Comparison of ENCODE assay signal across 17 cellular contexts in genomic region chr17:46793541-46793940, GRCh38. TPM values are rescaled to one million over a fixed set of nuclear protein-coding genes. Genes with fewer than 3 reads are reported as not detected.
A peak's percentile ranks its signal among the peaks of the same experiment; 100 is the strongest.
DNase-seq lines count a peak whose midpoint lies in the region; ATAC-seq and TF ChIP-seq lines count a peak whose summit lies in the region.
"Had no signal": no experiment of that assay in that cellular context is flagged by ENCODE, and none has a peak within 500 bp of the region (broad histone marks: within the 10 kb centered on the region; RNA-seq: fewer than 3 reads in every experiment).

No MANE protein-coding gene starts in this region.

- no peaks in the 10 kb centered on the region for H3K79me1 ChIP-seq in trophoblast cell (ENCODE audit: low read length)

- no peak overlapping the region for H2BK120ac ChIP-seq in trophoblast cell (ENCODE audit: insufficient read depth, low read length, poor library complexity)

- H3K4me2 ChIP-seq in BLaER1 = peak overlapping the region; percentile 72
- peak overlapping the region; percentile 31 for H3K4me2 ChIP-seq in Loucy (ENCODE audit: low read depth, low read length, poor library complexity, severe bottlenecking)
- no peak overlapping the region for H3K4me2 ChIP-seq in trophoblast cell (ENCODE audit: low read length)

- H4K91ac ChIP-seq in trophoblast cell (ENCODE audit: low read depth, low read length) = no peak overlapping the region

- H2AK5ac ChIP-seq in trophoblast cell (ENCODE audit: low read length) = no peak overlapping the region

- no peak overlapping the region for H2AFZ ChIP-seq in Loucy (ENCODE audit: low read length)
- H2AFZ ChIP-seq in trophoblast cell (ENCODE audit: insufficient read depth, low read length, poor library complexity) = no peak overlapping the region
- H2AFZ ChIP-seq: GM23248 had no signal

- no peaks in the 10 kb centered on the region for H3K27me3 ChIP-seq in BLaER1
- no peaks in the 10 kb centered on the region for H3K27me3 ChIP-seq in Loucy (ENCODE audit: insufficient read depth, low read length, poor library complexity, severe bottlenecking)
- H3K27me3 ChIP-seq in left lung = peaks cover 0 to 58% of the 10 kb centered on the region in 2 donors
- no peaks in the 10 kb centered on the region for H3K27me3 ChIP-seq in trophoblast cell (ENCODE audit: insufficient read depth, low read length)

- TF ChIP-seq CTCF in Loucy (conservative IDR thresholded peaks at IDR 0.05; ENCODE audit: low read length) = no peak
- no peak for TF ChIP-seq CTCF in left lung (IDR thresholded peaks at IDR 0.05)

- no peak overlapping the region for H2BK12ac ChIP-seq in trophoblast cell (ENCODE audit: low read length)

- H3K79me2 ChIP-seq in Loucy (ENCODE audit: insufficient read depth, low read length) (no peaks in the 10 kb centered on the region), trophoblast cell (ENCODE audit: control insufficient read depth, insufficient read depth, low read length, poor library complexity) (no peaks in the 10 kb centered on the region)

- H4K8ac ChIP-seq in trophoblast cell (ENCODE audit: low read depth, low read length) = no peak overlapping the region

- H3K27ac ChIP-seq in BLaER1 (no peak overlapping the region), left lung (no peak overlapping the region), trophoblast cell (ENCODE audit: low read depth, low read length) (no peak overlapping the region)
- H3K27ac ChIP-seq: GM23248 had no signal

- intact Hi-C loops in left lung (cut with DNase I) = no loop called here

- no peak overlapping the region for H3K18ac ChIP-seq in trophoblast cell (ENCODE audit: low read length)

- no CpG with 5 or more reads among the region's 5 CpGs for WGBS in trophoblast cell (ENCODE audit: extremely low coverage, insufficient coverage, insufficient read length)

- H3K36me3 ChIP-seq in BLaER1 (no peaks in the 10 kb centered on the region), Loucy (ENCODE audit: insufficient read depth, low read length) (no peaks in the 10 kb centered on the region), left lung (no peaks in the 10 kb centered on the region), trophoblast cell (ENCODE audit: control insufficient read depth in 1 of 2, insufficient read depth in 2 of 2, low read length in 2 of 2) (no peaks in the 10 kb centered on the region)

- no peaks in the 10 kb centered on the region for H3K9me2 ChIP-seq in Loucy (replicated peaks; ENCODE audit: low read depth, low read length)

- H3K4me3 ChIP-seq in BLaER1 (no peak overlapping the region), Loucy (ENCODE audit: low read length, poor library complexity, severe bottlenecking) (no peak overlapping the region), left lung (no peak overlapping the region), trophoblast cell (ENCODE audit: low read depth, low read length) (no peak overlapping the region)
- H3K4me3 ChIP-seq: GM23248 had no signal

- no peak overlapping the region for H3K4ac ChIP-seq in trophoblast cell (ENCODE audit: low read depth, low read length)

- no peak overlapping the region for H3K14ac ChIP-seq in trophoblast cell (ENCODE audit: low read length)

- H2BK5ac ChIP-seq in trophoblast cell (ENCODE audit: low read depth, low read length, poor library complexity) = no peak overlapping the region

- no peaks in the 10 kb centered on the region for H4K20me1 ChIP-seq in BLaER1
- no peaks in the 10 kb centered on the region for H4K20me1 ChIP-seq in Loucy (ENCODE audit: insufficient read depth, low read length, poor library complexity, severe bottlenecking)

- H3K4me1 ChIP-seq in BLaER1 (peaks cover 31% of the 10 kb centered on the region), Loucy (ENCODE audit: insufficient read depth, low read length, poor library complexity, severe bottlenecking) (peaks cover 10% of the 10 kb centered on the region), left lung (no peaks in the 10 kb centered on the region), trophoblast cell (ENCODE audit: control insufficient read depth in 1 of 2, insufficient read depth in 2 of 2, low read length in 2 of 2) (peaks cover 7 to 11% of the 10 kb centered on the region in 2 experiments)

- DNase-seq in left lung (no peak), trophoblast cell (peak; percentile 61 to 68), cortex of kidney (lab: John Stamatoyannopoulos, UW) (no peak), HPDE6-E6E7 (ENCODE audit: extremely low spot score) (no peak), GOT3 (lab: John Stamatoyannopoulos, UW) (no peak)
- DNase-seq: 8988T; C1 segment of cervical spinal cord; CD4-positive, CD25-positive, alpha-beta regulatory T cell; CD8-positive, alpha-beta memory T cell; COR-L47; GM23248; HFFc6 had no signal

- H3K23ac ChIP-seq in trophoblast cell (ENCODE audit: low read length) = no peak overlapping the region

- no peaks in the 10 kb centered on the region for H3F3A ChIP-seq in Loucy (ENCODE audit: low read depth)

- no peak overlapping the region for H3K9ac ChIP-seq in BLaER1
- H3K9ac ChIP-seq in Loucy (ENCODE audit: low read depth, low read length, poor library complexity, severe bottlenecking) = no peak overlapping the region
- no peak overlapping the region for H3K9ac ChIP-seq in trophoblast cell (ENCODE audit: low read length)
- H3K9ac ChIP-seq: GM23248 had no signal

- peak; percentile 14 for ATAC-seq in left lung
- ATAC-seq: HCT116 had no signal

- H3K9me3 ChIP-seq in BLaER1 = no peaks in the 10 kb centered on the region
- no peaks in the 10 kb centered on the region for H3K9me3 ChIP-seq in Loucy (ENCODE audit: insufficient read depth, low read depth, low read length)
- H3K9me3 ChIP-seq in left lung = no peaks in the 10 kb centered on the region
- H3K9me3 ChIP-seq in trophoblast cell (ENCODE audit: insufficient read depth, low read depth, low read length) = peaks cover 7% of the 10 kb centered on the region

- H4K12ac ChIP-seq in trophoblast cell (ENCODE audit: low read depth, low read length) = no peak overlapping the region

RNA-seq across cellular contexts. Expression of gene WNT3, which starts 25.0 kb away (rescaled TPM):
- total RNA-seq in left lung = 1 to 10 TPM; 1.7 to 3.0 TPM
- 6.5 and 6.7 TPM in 2 replicates for polyA plus RNA-seq in trophoblast cell (2013)
- total RNA-seq: CD4-positive, CD25-positive, alpha-beta regulatory T cell; CD8-positive, alpha-beta memory T cell had no signal
- polyA plus RNA-seq: CD4-positive, CD25-positive, alpha-beta regulatory T cell; CD8-positive, alpha-beta memory T cell had no signal

RNA-seq across cellular contexts. Expression of gene WNT9B, which starts 57.8 kb away (rescaled TPM):
- 1 to 10 TPM in 1 of 2 donors, under 1 TPM in 1; 0.23 to 1.2 TPM for total RNA-seq in left lung
- polyA plus RNA-seq in trophoblast cell (2013) = 32.1 and 33.5 TPM in 2 replicates
- total RNA-seq: A673; CD4-positive, CD25-positive, alpha-beta regulatory T cell; CD8-positive, alpha-beta memory T cell; GM23248; HFFc6 had no signal
- polyA plus RNA-seq: AG04450; CD4-positive, CD25-positive, alpha-beta regulatory T cell; CD8-positive, alpha-beta memory T cell; GM23248 had no signal

Comparison
In these comparisons a context has a peak if more than half of its experiments do, and no peak if none do; other contexts are left out.
1. DNase-seq: peak in trophoblast cell (2 of 2); none in left lung (0 of 2), cortex of kidney (single experiment), HPDE6-E6E7 (single experiment) and GOT3 (single experiment).